14 cellular contexts compared by ENCODE assay signal in genomic region chr5:73380710-73381586, GRCh38.
A peak's percentile ranks its signal among the peaks of the same experiment; 100 is the strongest.
DNase-seq lines count a peak whose midpoint lies in the region; ATAC-seq, FAIRE-seq and TF ChIP-seq lines count a peak whose summit lies in the region.
"Had no signal": no experiment of that assay in that cellular context is flagged by ENCODE, and none has a peak within 500 bp of the region (broad histone marks: within the 10 kb centered on the region; RNA-seq: fewer than 3 reads in every experiment).

No MANE protein-coding gene starts in this region.

- no peak for TF ChIP-seq CTCF in GM12878 (IDR thresholded peaks at IDR 0.05 in 2 of 3, conservative IDR thresholded peaks at IDR 0.05 in 1 of 3; ENCODE audit: control insufficient read depth in 2 of 3, extremely low read depth in 1 of 3, insufficient read depth in 1 of 3, low read depth in 3 of 3, low read length in 3 of 3)

- SMC1A ChIA-PET in GM12878 (lab: Charles Lee; ENCODE audit: uncharacterized antibody, unreplicated experiment) = no interaction called here

- RAD21 ChIA-PET in GM12878 (lab: Charles Lee; ENCODE audit: unreplicated experiment) = no interaction called here

- H3K27ac Mint-ChIP-seq in natural killer cell treated with Interleukin-12 subunit alpha and Interleukin-12 subunit beta and Interleukin-15 and Interleukin-18, amount 100 ng/mL, for 72 hours = no peak overlapping the region

- H2AFZ ChIP-seq in GM12878 (ENCODE audit: control insufficient read depth, low read depth, low read length) = no peak overlapping the region
- H2AFZ ChIP-seq: hepatocyte had no signal

- peak; percentile 1 for DNase-seq in stimulated activated CD4-positive, alpha-beta T cell treated with anti-CD3 and anti-CD28 coated beads, Interleukin-4, amount 100 ng/mL, for 1 hour
- DNase-seq in stimulated activated CD4-positive, alpha-beta T cell treated with anti-CD3 and anti-CD28 coated beads, Interleukin-2, amount 100 ng/mL, for 24 hours = no peak
- DNase-seq in GM12878 (ENCODE audit: low read depth, low spot score) (no peak), foreskin melanocyte (no peak), NCI-H1436 (lab: John Stamatoyannopoulos, UW) (no peak), H54 (ENCODE audit: insufficient read length, low spot score) (no peak)
- DNase-seq in natural killer cell treated with Interleukin-12 subunit alpha and Interleukin-12 subunit beta and Interleukin-15 and Interleukin-18, amount 100 ng/mL, for 72 hours (ENCODE audit: low spot score) = no peak
- DNase-seq: EL; NCI-H2029; stimulated activated CD4-positive, alpha-beta T cell treated with anti-CD3 and anti-CD28 coated beads, Interleukin-1b, Interleukin-23, amount 100 ng/mL, for 48 hours had no signal

- intact Hi-C loops in GM12878 (cut with micrococcal nuclease; ENCODE audit: unreplicated experiment) = loop anchor here (10.0 kb wide), 1 partner anchor 64 kb away; the partner anchor contains the start of gene FOXD1

- CTCF ChIA-PET in GM12878 (lab: Yijun Ruan, JAX) = no interaction called here

- H3K9me3 Mint-ChIP-seq in natural killer cell treated with Interleukin-12 subunit alpha and Interleukin-12 subunit beta and Interleukin-15 and Interleukin-18, amount 100 ng/mL, for 72 hours = peaks cover 4% of the 10 kb centered on the region

- TF ChIP-seq RAD21 in GM12878 (IDR thresholded peaks at IDR 0.05; ENCODE audit: insufficient read depth, low read depth, low read length) = no peak

- no peak overlapping the region for H3K27ac ChIP-seq in GM12878 (ENCODE audit: control insufficient read depth, insufficient read depth)
- H3K27ac ChIP-seq: hepatocyte, pancreas had no signal

- no peaks in the 10 kb centered on the region for H3K4me1 ChIP-seq in GM12878 (ENCODE audit: control insufficient read depth, insufficient read depth, low read length)

- peaks cover 54 to 67% of the 10 kb centered on the region in 2 donors for H3K27me3 Mint-ChIP-seq in natural killer cell treated with Interleukin-12 subunit alpha and Interleukin-12 subunit beta and Interleukin-15 and Interleukin-18, amount 100 ng/mL, for 72 hours

- WGBS in GM12878 (ENCODE audit: insufficient coverage, insufficient replicate concordance, low lambda C conversion rate, missing lambda C conversion rate) = 59% methylated on average over 50 of the region's 54 CpGs

- H3K4me1 Mint-ChIP-seq in natural killer cell treated with Interleukin-12 subunit alpha and Interleukin-12 subunit beta and Interleukin-15 and Interleukin-18, amount 100 ng/mL, for 72 hours (ENCODE audit: low read depth in 2 of 2) = peaks cover 0 to 8% of the 10 kb centered on the region in 2 donors

- TF ChIP-seq EP300 in GM12878 (IDR thresholded peaks at IDR 0.05; ENCODE audit: borderline replicate concordance in 1 of 2, control insufficient read depth in 1 of 2, low read depth in 2 of 2, low read length in 2 of 2) = no peak

- no peaks in the 10 kb centered on the region for H3K79me2 ChIP-seq in GM12878 (ENCODE audit: control insufficient read depth, insufficient read depth, low read length)
- H3K79me2 ChIP-seq: hepatocyte had no signal

- peaks cover 19% of the 10 kb centered on the region for H3K36me3 Mint-ChIP-seq in natural killer cell treated with Interleukin-12 subunit alpha and Interleukin-12 subunit beta and Interleukin-15 and Interleukin-18, amount 100 ng/mL, for 72 hours

- peak overlapping the region; percentile 41 for H3K4me3 Mint-ChIP-seq in natural killer cell treated with Interleukin-12 subunit alpha and Interleukin-12 subunit beta and Interleukin-15 and Interleukin-18, amount 100 ng/mL, for 72 hours

- FAIRE-seq in GM12878 (lab: Jason Lieb, UNC) (no peak), H54 (lab: Jason Lieb, UNC) (no peak)
- FAIRE-seq: endometrium, pancreas had no signal

- no peak for TF ChIP-seq POLR2A in GM12878 (IDR thresholded peaks at IDR 0.05; ENCODE audit: low read depth, low read length)
- TF ChIP-seq POLR2A in H54 (IDR thresholded peaks at IDR 0.05; ENCODE audit: low read depth, low read length) = no peak

- no peak overlapping the region for H3K4me2 ChIP-seq in GM12878 (ENCODE audit: control insufficient read depth, insufficient read depth)
- H3K4me2 ChIP-seq: hepatocyte had no signal

- H3K9ac ChIP-seq in GM12878 (ENCODE audit: control insufficient read depth, insufficient read depth, low read length) = no peak overlapping the region

- no peak overlapping the region for H3K4me3 ChIP-seq in GM12878
- H3K4me3 ChIP-seq: hepatocyte had no signal

- peaks cover 11 to 16% of the 10 kb centered on the region in 2 experiments for H3K27me3 ChIP-seq in GM12878 (replicated peaks in 1 of 2; ENCODE audit: control insufficient read depth in 2 of 2, insufficient read depth in 2 of 2, low read length in 1 of 2)
- H3K27me3 ChIP-seq: hepatocyte had no signal

- no peaks in the 10 kb centered on the region for H4K20me1 ChIP-seq in GM12878 (ENCODE audit: control insufficient read depth, insufficient read depth)

- no TSS peak for BruUV-seq in GM12878 (replicated peaks; lab: Mats Ljungman, UMichigan)

- in situ Hi-C loops in GM12878 (cut with MboI) = no loop called here

- peaks cover 23% of the 10 kb centered on the region for H3K9me3 ChIP-seq in GM12878 (replicated peaks; ENCODE audit: control insufficient read depth, insufficient read depth, low read length)
- H3K9me3 ChIP-seq: pancreas had no signal

- no peaks in the 10 kb centered on the region for H3K36me3 ChIP-seq in GM12878 (ENCODE audit: control insufficient read depth in 2 of 2, insufficient read depth in 2 of 2, low read length in 1 of 2)
- H3K36me3 ChIP-seq: pancreas had no signal

- POLR2A ChIA-PET in GM12878 (lab: Charles Lee) = no interaction called here

- ATAC-seq in GM12878 (no peak), HG03378 (IDR thresholded peaks at IDR 0.05; ENCODE audit: unreplicated experiment) (no peak)
- ATAC-seq in natural killer cell treated with Interleukin-12 subunit alpha and Interleukin-12 subunit beta and Interleukin-15 and Interleukin-18, amount 100 ng/mL, for 72 hours = peak in 1 of 2 donors; percentile 28

TF ChIP-seq in GM12878, 131 proteins besides CTCF, POLR2A, EP300 and RAD21:
- TF ChIP-seq CBFB (IDR thresholded peaks at IDR 0.05; ENCODE audit: low read depth) (no peak), ATF7 (IDR thresholded peaks at IDR 0.05; ENCODE audit: low read depth) (no peak), EZH2 (IDR thresholded peaks at IDR 0.05; ENCODE audit: borderline replicate concordance, control insufficient read depth, low read depth, low read length) (peak; percentile 83; the same call in 1 of the 2 replicates)
